Comparison of ENCODE assay signal across 1 cellular context in genomic region chr2:224716921-224717320, GRCh38.
TF ChIP-seq lines count a peak whose summit lies in the region.

No MANE protein-coding gene starts in this region.

TF ChIP-seq in HepG2, 621 proteins besides CTCF, POLR2A, EP300 and RAD21 (continued from another document):
- no peak for TF ChIP-seq TBX2 (CRISPR knock-in tag; IDR thresholded peaks at IDR 0.05; ENCODE audit: borderline replicate concordance)
- no peak for TF ChIP-seq POLR2G (IDR thresholded peaks at IDR 0.05; ENCODE audit: low read depth, low read length)
- TF ChIP-seq ZNF83 (CRISPR knock-in tag; IDR thresholded peaks at IDR 0.05; ENCODE audit: borderline replicate concordance) = no peak
- no peak for TF ChIP-seq ZNF674 (CRISPR knock-in tag; IDR thresholded peaks at IDR 0.05; ENCODE audit: low read depth)
- TF ChIP-seq RNF2 (conservative IDR thresholded peaks at IDR 0.05; ENCODE audit: low read depth) = no peak
- no peak for TF ChIP-seq MIXL1 (CRISPR knock-in tag; IDR thresholded peaks at IDR 0.05)
